ENCODE assay signal across 8 cellular contexts in the genomic region with DNA sequence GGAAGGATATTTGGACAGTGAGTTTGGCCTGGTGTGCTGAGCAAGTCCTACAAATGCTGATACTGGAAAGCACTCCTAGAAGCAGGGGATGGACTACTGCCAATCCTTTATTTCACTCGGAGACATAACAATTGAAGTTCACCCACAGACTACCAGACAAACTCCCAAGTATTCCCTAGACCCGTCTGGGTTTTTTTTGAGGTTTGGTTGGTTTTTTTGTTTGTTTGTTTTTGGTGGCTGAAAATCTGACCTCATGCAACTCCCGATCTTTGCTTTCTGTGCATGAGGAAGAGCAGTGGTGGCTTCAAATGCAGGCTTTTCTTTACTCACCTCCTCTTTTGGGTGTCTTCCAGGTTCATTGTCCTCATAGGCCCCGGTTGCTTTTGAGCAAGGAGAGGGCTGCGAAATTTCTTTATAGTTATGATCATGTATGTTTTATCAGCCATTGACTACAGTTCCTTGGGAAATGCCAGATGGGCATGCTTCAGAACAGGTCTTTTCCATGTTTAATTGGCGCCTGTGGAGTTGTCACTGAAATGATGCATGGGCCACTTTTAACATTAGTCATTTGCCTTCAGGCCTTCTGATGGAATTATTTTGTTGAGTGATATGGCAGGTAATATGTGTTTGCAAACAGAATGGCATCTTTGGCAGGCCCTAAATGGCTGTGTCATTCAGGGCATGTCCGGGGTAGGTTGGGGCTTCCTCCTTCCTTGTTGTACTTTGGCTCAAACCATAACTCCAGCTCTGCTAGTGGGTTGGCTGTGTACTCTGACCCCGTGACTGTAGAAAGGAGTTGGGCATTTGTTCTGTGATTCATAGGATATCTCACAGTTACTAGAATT. TPM values are rescaled to one million over a fixed set of nuclear protein-coding genes. Genes with fewer than 3 reads are reported as not detected.
A peak's percentile ranks its signal among the peaks of the same experiment; 100 is the strongest.
DNase-seq lines count a peak whose midpoint lies in the region; ATAC-seq and TF ChIP-seq lines count a peak whose summit lies in the region.

No MANE protein-coding gene starts in this region.

- peak overlapping the region; percentile 31 for H2AFZ ChIP-seq in PC-3 (ENCODE audit: low read length)

- no peaks in the 10 kb centered on the region for H3K9me2 ChIP-seq in PC-3 (replicated peaks; ENCODE audit: low read length)

- H3K4me1 Mint-ChIP-seq in activated T-cell treated with anti-CD3 and anti-CD28 coated beads, Interleukin-2, amount 50 U/mL, for 24 hours (ENCODE audit: low read depth) = peaks cover 81% of the 10 kb centered on the region

- TF ChIP-seq CTCF in PC-3 (conservative IDR thresholded peaks at IDR 0.05; ENCODE audit: low read depth, low read length) (no peak), tibial artery (IDR thresholded peaks at IDR 0.05) (no peak)

- H3K36me3 ChIP-seq in PC-3 (ENCODE audit: low read depth, low read length) (no peaks in the 10 kb centered on the region), tibial artery (no peaks in the 10 kb centered on the region)

- H3K79me2 ChIP-seq in PC-3 (ENCODE audit: low read length) = peaks cover 60% of the 10 kb centered on the region

- H3K4me2 ChIP-seq in PC-3 (ENCODE audit: low read length) = peak overlapping the region; percentile 94

- POLR2A ChIA-PET in PC-3 (lab: Charles Lee; ENCODE audit: unreplicated experiment) = interaction anchor here (0.5 to 0.6 kb wide), 3 partner anchors 10 to 605 kb away, joined by 3 to 4 read pairs (median 3); a partner anchor contains a TSS

- no peak for DNase-seq in activated T-cell treated with anti-CD3 and anti-CD28 coated beads, Interleukin-2, amount 50 U/mL, for 24 hours
- DNase-seq in activated T-cell treated with anti-CD3 and anti-CD28 coated beads, Interleukin-2, amount 50 U/mL, for 1 hour = no peak
- DNase-seq in PC-3 (peak; percentile 99), stromal cell of bone marrow (ENCODE audit: low read depth) (peak; percentile 40), tibial artery (no peak)

- peak overlapping the region; percentile 51 for H3K9ac ChIP-seq in PC-3 (ENCODE audit: low read length)

- no peaks in the 10 kb centered on the region for H4K20me1 ChIP-seq in PC-3 (ENCODE audit: low read length)

- ATAC-seq in PC-3 (peak; percentile 76), esophagus mucosa (peak; percentile 96), GM18511 (IDR thresholded peaks at IDR 0.05; ENCODE audit: unreplicated experiment) (no peak), GM21825 (IDR thresholded peaks at IDR 0.05; ENCODE audit: unreplicated experiment) (no peak)

- intact Hi-C loops in PC-3 (cut with micrococcal nuclease) (loop anchor here (1.0 to 2.0 kb wide), 4 partner anchors 19 to 184 kb away; no protein-coding TSS in a partner anchor), tibial artery (cut with DNase I; ENCODE audit: low total_unique reads) (no loop called here)

- no peaks in the 10 kb centered on the region for H3K9me3 ChIP-seq in PC-3 (ENCODE audit: low read length)
- H3K9me3 ChIP-seq in tibial artery = no peaks in the 10 kb centered on the region

- H3K36me3 Mint-ChIP-seq in activated T-cell treated with anti-CD3 and anti-CD28 coated beads, Interleukin-2, amount 50 U/mL, for 24 hours (ENCODE audit: low read depth) = peaks cover 39% of the 10 kb centered on the region

- peak overlapping the region; percentile 84 for H3K4me3 Mint-ChIP-seq in activated T-cell treated with anti-CD3 and anti-CD28 coated beads, Interleukin-2, amount 50 U/mL, for 24 hours

- TSS peak; percentile 78 for BruUV-seq in PC-3 (replicated peaks; lab: Mats Ljungman, UMichigan)

- H3K27me3 ChIP-seq in PC-3 (ENCODE audit: low read length) = no peaks in the 10 kb centered on the region
- H3K27me3 ChIP-seq in tibial artery = no peaks in the 10 kb centered on the region

- H3F3A ChIP-seq in PC-3 (ENCODE audit: low read length, unreplicated experiment) = peaks cover 7% of the 10 kb centered on the region

- H3K9me3 Mint-ChIP-seq in activated T-cell treated with anti-CD3 and anti-CD28 coated beads, Interleukin-2, amount 50 U/mL, for 24 hours = no peaks in the 10 kb centered on the region

- CTCF ChIA-PET in PC-3 (lab: Charles Lee) = interaction anchor here (1.0 to 1.4 kb wide), 4 partner anchors 15 to 302 kb away, joined by 3 to 7 read pairs (median 5); a partner anchor contains a TSS

- H3K4me1 ChIP-seq in PC-3 (ENCODE audit: insufficient read depth, low read length) (peaks cover 53% of the 10 kb centered on the region), tibial artery (peaks cover 0 to 9% (median 3%) of the 10 kb centered on the region in 4 donors)

- H3K4me3 ChIP-seq in PC-3 (ENCODE audit: low read length) (peak overlapping the region; percentile 87), tibial artery (no peak overlapping the region)

- H3K27ac ChIP-seq in PC-3 (ENCODE audit: low read length) (peak overlapping the region; percentile 86), tibial artery (no peak overlapping the region)

- H3K27ac Mint-ChIP-seq in activated T-cell treated with anti-CD3 and anti-CD28 coated beads, Interleukin-2, amount 50 U/mL, for 24 hours = peak overlapping the region; percentile 82

- no peaks in the 10 kb centered on the region for H3K27me3 Mint-ChIP-seq in activated T-cell treated with anti-CD3 and anti-CD28 coated beads, Interleukin-2, amount 50 U/mL, for 24 hours

RNA-seq across cellular contexts. Expression of a gene that starts 1.9 kb away (rescaled TPM):
- total RNA-seq in PC-3 (2014; rRNA removed) (8.1 and 10.4 TPM in 2 replicates), esophagus mucosa (6.2 TPM)

Comparison
In these comparisons a context has a peak if more than half of its experiments do, and no peak if none do; other contexts are left out.
1. DNase-seq: peak in PC-3 (single experiment) and stromal cell of bone marrow (single experiment); none in activated T-cell treated with anti-CD3 and anti-CD28 coated beads, Interleukin-2, amount 50 U/mL, for 24 hours (single experiment), activated T-cell treated with anti-CD3 and anti-CD28 coated beads, Interleukin-2, amount 50 U/mL, for 1 hour (single experiment) and tibial artery (0 of 2).
2. ATAC-seq: peak in PC-3 (single experiment) and esophagus mucosa (single experiment); none in GM18511 (single experiment) and GM21825 (single experiment).